ENCODE assay signal across 12 cellular contexts in the genomic region with DNA sequence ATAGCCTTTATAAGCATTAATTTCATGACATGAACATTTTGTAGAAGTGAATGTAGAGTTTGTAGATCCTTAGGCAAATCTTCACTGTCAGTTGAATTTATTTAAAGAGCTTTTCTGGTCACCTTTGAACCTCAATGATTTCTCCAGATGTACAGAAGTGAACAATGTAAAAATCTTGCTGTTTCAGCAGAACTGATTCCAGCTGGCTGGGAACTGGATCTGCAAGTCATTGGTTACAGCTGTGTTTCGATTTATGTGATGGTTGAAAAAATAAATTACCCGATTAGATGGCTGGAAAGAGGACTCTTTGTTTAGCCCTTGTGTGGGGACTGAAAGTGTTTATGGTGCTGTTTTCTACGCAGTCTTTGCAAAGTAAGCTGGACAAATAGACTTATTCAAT.
DNase-seq lines count a peak whose midpoint lies in the region; ATAC-seq and TF ChIP-seq lines count a peak whose summit lies in the region.
"Had no signal": no experiment of that assay in that cellular context is flagged by ENCODE, and none has a peak within 500 bp of the region (broad histone marks: within the 10 kb centered on the region; RNA-seq: fewer than 3 reads in every experiment).

No MANE protein-coding gene starts in this region.

- no peaks in the 10 kb centered on the region for H3K9me3 ChIP-seq in hepatocyte (ENCODE audit: low read depth)
- H3K9me3 ChIP-seq in CD4-positive, alpha-beta memory T cell (ENCODE audit: control insufficient read depth in 1 of 2, low read length in 2 of 2) = no peaks in the 10 kb centered on the region
- H3K9me3 ChIP-seq: adrenal gland had no signal

- H2AFZ ChIP-seq in KMS-11 (ENCODE audit: low read depth) (peak overlapping the region; percentile 1; the same call in 1 of the 2 replicates), hepatocyte (no peak overlapping the region)

- H3K27me3 ChIP-seq in KMS-11 (ENCODE audit: insufficient read depth, low read depth) (no peaks in the 10 kb centered on the region), hepatocyte (no peaks in the 10 kb centered on the region)
- H3K27me3 ChIP-seq in CD4-positive, alpha-beta memory T cell (ENCODE audit: insufficient read depth, low read length) = no peaks in the 10 kb centered on the region
- H3K27me3 ChIP-seq: adrenal gland had no signal

- H3K4me3 ChIP-seq in KMS-11 (IDR thresholded peaks at IDR 0.05; ENCODE audit: insufficient read depth, low read depth, low read length) (no peak overlapping the region), cardiac fibroblast (replicated peaks in 1 of 2; ENCODE audit: low read depth in 2 of 2, low read length in 2 of 2) (no peak overlapping the region), hepatocyte (no peak overlapping the region)
- no peak overlapping the region for H3K4me3 ChIP-seq in CD4-positive, alpha-beta memory T cell (ENCODE audit: low read length in 2 of 2)
- H3K4me3 ChIP-seq: adrenal gland had no signal

- H3K36me3 ChIP-seq in KMS-11 (ENCODE audit: insufficient read depth) (no peaks in the 10 kb centered on the region), hepatocyte (replicated peaks; ENCODE audit: insufficient read depth, low read depth) (no peaks in the 10 kb centered on the region)
- H3K36me3 ChIP-seq in CD4-positive, alpha-beta memory T cell (ENCODE audit: insufficient read depth, low read length) = no peaks in the 10 kb centered on the region
- H3K36me3 ChIP-seq: adrenal gland had no signal

- intact Hi-C loops in sciatic nerve (cut with DNase I) = no loop called here
- intact Hi-C loops in CD4-positive, alpha-beta memory T cell (cut with micrococcal nuclease) = no loop called here

- 43% methylated on average over 3 of the region's 3 CpGs for WGBS in hepatocyte (ENCODE audit: low lambda C conversion rate, missing lambda C conversion rate)

- H3K4me1 Mint-ChIP-seq in CD4-positive, alpha-beta memory T cell = no peaks in the 10 kb centered on the region
- H3K4me1 Mint-ChIP-seq: CD4-positive, CD25-positive, alpha-beta regulatory T cell; memory B cell had no signal

- H3K79me2 ChIP-seq in KMS-11 (ENCODE audit: insufficient read depth, low read depth) (no peaks in the 10 kb centered on the region), hepatocyte (no peaks in the 10 kb centered on the region)

- no peak overlapping the region for H3K27ac Mint-ChIP-seq in CD4-positive, alpha-beta memory T cell
- H3K27ac Mint-ChIP-seq: CD4-positive, CD25-positive, alpha-beta regulatory T cell; memory B cell had no signal

- H3K9ac ChIP-seq in KMS-11 = peak overlapping the region; percentile 62

- CTCF ChIA-PET in CD4-positive, alpha-beta memory T cell (lab: Charles Lee; ENCODE audit: partially characterized antibody) = no interaction called here

- H3K9me3 Mint-ChIP-seq in CD4-positive, alpha-beta memory T cell = peaks cover 0 to 4% (median 1%) of the 10 kb centered on the region in 8 donors

- H3K36me3 Mint-ChIP-seq in CD4-positive, alpha-beta memory T cell = no peaks in the 10 kb centered on the region
- H3K36me3 Mint-ChIP-seq: memory B cell had no signal

- H3K4me1 ChIP-seq in KMS-11 (ENCODE audit: low read depth, poor library complexity, severe bottlenecking) (peaks cover 83% of the 10 kb centered on the region), hepatocyte (ENCODE audit: insufficient read depth) (peaks cover 12% of the 10 kb centered on the region)
- H3K4me1 ChIP-seq in CD4-positive, alpha-beta memory T cell (ENCODE audit: insufficient read depth, low read length) = no peaks in the 10 kb centered on the region

- no peaks in the 10 kb centered on the region for H3K27me3 Mint-ChIP-seq in CD4-positive, alpha-beta memory T cell
- H3K27me3 Mint-ChIP-seq: CD4-positive, CD25-positive, alpha-beta regulatory T cell; memory B cell had no signal

- peak overlapping the region; percentile 96 for H3K27ac ChIP-seq in KMS-11
- peak overlapping the region; percentile 61 for H3K27ac ChIP-seq in hepatocyte
- H3K27ac ChIP-seq in CD4-positive, alpha-beta memory T cell (ENCODE audit: low read depth, low read length) = no peak overlapping the region
- H3K27ac ChIP-seq: adrenal gland had no signal

- POLR2A ChIA-PET in CD4-positive, alpha-beta memory T cell (lab: Charles Lee; ENCODE audit: partially characterized antibody) = no interaction called here

- H4K20me1 ChIP-seq in KMS-11 (ENCODE audit: insufficient read depth) (no peaks in the 10 kb centered on the region), hepatocyte (ENCODE audit: insufficient read depth, poor library complexity, severe bottlenecking) (no peaks in the 10 kb centered on the region)

- H3K4me2 ChIP-seq in KMS-11 (peak overlapping the region; percentile 98), hepatocyte (peak overlapping the region; percentile 0)

- H3K4me3 Mint-ChIP-seq in CD4-positive, alpha-beta memory T cell = no peak overlapping the region
- H3K4me3 Mint-ChIP-seq: CD4-positive, CD25-positive, alpha-beta regulatory T cell; memory B cell had no signal

- TF ChIP-seq CTCF in KMS-11 (conservative IDR thresholded peaks at IDR 0.05; ENCODE audit: low read depth, low read length) = no peak
- no peak for TF ChIP-seq CTCF in cardiac fibroblast (IDR thresholded peaks at IDR 0.05; ENCODE audit: low read depth, low read length)
- TF ChIP-seq CTCF in hepatocyte (IDR thresholded peaks at IDR 0.05; ENCODE audit: poor library complexity) = no peak

- ATAC-seq in sciatic nerve (peak; percentile 58), GM18517 (IDR thresholded peaks at IDR 0.05; ENCODE audit: unreplicated experiment) (no peak), GM19328 (IDR thresholded peaks at IDR 0.05; ENCODE audit: unreplicated experiment) (no peak)

- H3K9me2 ChIP-seq in hepatocyte (replicated peaks; ENCODE audit: insufficient read depth) = no peaks in the 10 kb centered on the region

- peak; percentile 31 to 63 for DNase-seq in cardiac fibroblast (ENCODE audit: low read depth in 2 of 2)
- DNase-seq in hepatocyte (ENCODE audit: low spot score) = peak; percentile 59
- no peak for DNase-seq in sciatic nerve (ENCODE audit: low spot score)
- no peak for DNase-seq in CD4-positive, alpha-beta memory T cell
- DNase-seq in T-helper 1 cell = no peak
- DNase-seq: adrenal gland; CD4-positive, CD25-positive, alpha-beta regulatory T cell; small intestine had no signal

Comparison
In these comparisons a context has a peak if more than half of its experiments do, and no peak if none do; other contexts are left out.
1. DNase-seq: peak in cardiac fibroblast (2 of 2) and hepatocyte (single experiment); none in sciatic nerve (single experiment), CD4-positive, alpha-beta memory T cell (0 of 5) and T-helper 1 cell (0 of 5).